ENCODE assay signal across 8 cellular contexts in genomic region chr12:13234045-13234641, GRCh38. TPM values are rescaled to one million over a fixed set of nuclear protein-coding genes. Genes with fewer than 3 reads are reported as not detected.
DNase-seq lines count a peak whose midpoint lies in the region; ATAC-seq and TF ChIP-seq lines count a peak whose summit lies in the region.

No MANE protein-coding gene starts in this region.

- peak; percentile 52 for ATAC-seq in HG03442 (IDR thresholded peaks at IDR 0.05; ENCODE audit: unreplicated experiment)
- ATAC-seq in naive thymus-derived CD4-positive, alpha-beta T cell = peak; percentile 62
- no peak for ATAC-seq in GM21786 (IDR thresholded peaks at IDR 0.05; ENCODE audit: unreplicated experiment)
- no peak for ATAC-seq in GM21360 (IDR thresholded peaks at IDR 0.05; ENCODE audit: unreplicated experiment)

- no peaks in the 10 kb centered on the region for H3K36me3 ChIP-seq in naive thymus-derived CD4-positive, alpha-beta T cell (ENCODE audit: control insufficient read depth in 2 of 3, insufficient read depth in 3 of 3, low read length in 3 of 3)

- POLR2A ChIA-PET in naive thymus-derived CD4-positive, alpha-beta T cell (lab: Charles Lee) = interaction anchor here (0.7 kb wide), 1 partner anchor 977 kb away, joined by 3 read pairs; no protein-coding TSS in a partner anchor

- intact Hi-C loops in naive thymus-derived CD4-positive, alpha-beta T cell (cut with micrococcal nuclease) = loop anchor here (1.0 kb wide), 2 partner anchors 136 to 318 kb away; no protein-coding TSS in a partner anchor

- no peaks in the 10 kb centered on the region for H3K9me3 ChIP-seq in naive thymus-derived CD4-positive, alpha-beta T cell (ENCODE audit: control insufficient read depth in 2 of 3, low read length in 3 of 3)

- peaks cover 4% of the 10 kb centered on the region for H3K27me3 Mint-ChIP-seq in T-helper 2 cell treated with Interferon-gamma antibody and Interleukin-4, amounts not matched to agents 5 μg/mL and 100 μg/mL, for 36 hours (ENCODE audit: low read depth)
- H3K27me3 Mint-ChIP-seq in naive thymus-derived CD4-positive, alpha-beta T cell = peaks cover 0 to 16% (median 8%) of the 10 kb centered on the region in 5 donors

- no peaks in the 10 kb centered on the region for H3K4me1 Mint-ChIP-seq in T-helper 2 cell treated with Interferon-gamma antibody and Interleukin-4, amounts not matched to agents 5 μg/mL and 100 μg/mL, for 36 hours (ENCODE audit: low read depth)
- H3K4me1 Mint-ChIP-seq in naive thymus-derived CD4-positive, alpha-beta T cell = no peaks in the 10 kb centered on the region

- H3K4me3 Mint-ChIP-seq in T-helper 2 cell treated with Interferon-gamma antibody and Interleukin-4, amounts not matched to agents 5 μg/mL and 100 μg/mL, for 36 hours = no peak overlapping the region
- no peak overlapping the region for H3K4me3 Mint-ChIP-seq in naive thymus-derived CD4-positive, alpha-beta T cell

- no peaks in the 10 kb centered on the region for H3K27me3 ChIP-seq in naive thymus-derived CD4-positive, alpha-beta T cell (ENCODE audit: control insufficient read depth in 2 of 2, insufficient read depth in 2 of 2, low read length in 2 of 2)

- no peak overlapping the region for H3K4me3 ChIP-seq in epithelial cell of esophagus (ENCODE audit: low read length)
- H3K4me3 ChIP-seq in naive thymus-derived CD4-positive, alpha-beta T cell (ENCODE audit: low read length) = no peak overlapping the region

- peak; percentile 17 to 24 for DNase-seq in activated CD4-positive, alpha-beta T cell treated with anti-CD3 and anti-CD28 coated beads for 24 hours (ENCODE audit: low read depth in 2 of 2)
- no peak for DNase-seq in activated CD4-positive, alpha-beta T cell treated with anti-CD3 and anti-CD28 coated beads for 1 hour
- DNase-seq in T-helper 2 cell treated with Interferon-gamma antibody and Interleukin-4, amounts not matched to agents 5 μg/mL and 100 μg/mL, for 36 hours (ENCODE audit: low spot score) = peak; percentile 8
- peak; percentile 74 for DNase-seq in epithelial cell of esophagus (ENCODE audit: low read depth)
- DNase-seq in naive thymus-derived CD4-positive, alpha-beta T cell = peak in 6 of 9 donors; percentile 3 to 34 (median 22)

- TF ChIP-seq CTCF in epithelial cell of esophagus (IDR thresholded peaks at IDR 0.05; ENCODE audit: insufficient read depth, low read depth, low read length, missing control alignments) = peak; percentile 92

- no peaks in the 10 kb centered on the region for H3K4me1 ChIP-seq in naive thymus-derived CD4-positive, alpha-beta T cell (ENCODE audit: control insufficient read depth in 2 of 2, insufficient read depth in 2 of 2, low read length in 2 of 2)

- no peaks in the 10 kb centered on the region for H3K9me3 Mint-ChIP-seq in T-helper 2 cell treated with Interferon-gamma antibody and Interleukin-4, amounts not matched to agents 5 μg/mL and 100 μg/mL, for 36 hours
- H3K9me3 Mint-ChIP-seq in naive thymus-derived CD4-positive, alpha-beta T cell = peaks cover 0 to 4% (median 0%) of the 10 kb centered on the region in 11 donors

- no peaks in the 10 kb centered on the region for H3K36me3 Mint-ChIP-seq in T-helper 2 cell treated with Interferon-gamma antibody and Interleukin-4, amounts not matched to agents 5 μg/mL and 100 μg/mL, for 36 hours (ENCODE audit: low read depth)
- H3K36me3 Mint-ChIP-seq in naive thymus-derived CD4-positive, alpha-beta T cell = no peaks in the 10 kb centered on the region

- no peak overlapping the region for H3K27ac Mint-ChIP-seq in T-helper 2 cell treated with Interferon-gamma antibody and Interleukin-4, amounts not matched to agents 5 μg/mL and 100 μg/mL, for 36 hours
- no peak overlapping the region for H3K27ac Mint-ChIP-seq in naive thymus-derived CD4-positive, alpha-beta T cell

- CTCF ChIA-PET in naive thymus-derived CD4-positive, alpha-beta T cell (lab: Charles Lee) = interaction anchor here (1.2 to 1.6 kb wide), 2 partner anchors 15 to 22 kb away, joined by 3 to 9 read pairs; no protein-coding TSS in a partner anchor

- H3K27ac ChIP-seq in naive thymus-derived CD4-positive, alpha-beta T cell (ENCODE audit: low read depth, low read length) = no peak overlapping the region

RNA-seq across cellular contexts. Expression of gene EMP1, which starts 37.6 kb away (rescaled TPM):
- 10 to 100 TPM in 2 of 5 experiments, 1 to 10 TPM in 3; 3.4 to 40.1 (median 4.4) TPM for total RNA-seq in naive thymus-derived CD4-positive, alpha-beta T cell
- under 1 TPM in 1 of 2 donors, not detected in 1; 0.37 TPM for polyA plus RNA-seq in naive thymus-derived CD4-positive, alpha-beta T cell

Comparison
In these comparisons a context has a peak if more than half of its experiments do, and no peak if none do; other contexts are left out.
1. ATAC-seq: peak in HG03442 (single experiment) and naive thymus-derived CD4-positive, alpha-beta T cell (single experiment); none in GM21786 (single experiment) and GM21360 (single experiment).